5 cellular contexts compared by ENCODE assay signal in genomic region chr18:74617486-74617885, GRCh38.
"Had no signal": no experiment of that assay in that cellular context is flagged by ENCODE, and none has a peak within 500 bp of the region (broad histone marks: within the 10 kb centered on the region; RNA-seq: fewer than 3 reads in every experiment).

No MANE protein-coding gene starts in this region.

- H3K4me3 Mint-ChIP-seq: GM23338, H9 had no signal

- H3K9me3 Mint-ChIP-seq: GM23338, H9 had no signal

- ATAC-seq: GM23338, K562 had no signal

- H3K27ac Mint-ChIP-seq: GM23338, H9 had no signal

- DNase-seq: H9, HCEC 1CT, IMR-90 had no signal
